ENCODE assay signal across 22 cellular contexts in the genomic region with DNA sequence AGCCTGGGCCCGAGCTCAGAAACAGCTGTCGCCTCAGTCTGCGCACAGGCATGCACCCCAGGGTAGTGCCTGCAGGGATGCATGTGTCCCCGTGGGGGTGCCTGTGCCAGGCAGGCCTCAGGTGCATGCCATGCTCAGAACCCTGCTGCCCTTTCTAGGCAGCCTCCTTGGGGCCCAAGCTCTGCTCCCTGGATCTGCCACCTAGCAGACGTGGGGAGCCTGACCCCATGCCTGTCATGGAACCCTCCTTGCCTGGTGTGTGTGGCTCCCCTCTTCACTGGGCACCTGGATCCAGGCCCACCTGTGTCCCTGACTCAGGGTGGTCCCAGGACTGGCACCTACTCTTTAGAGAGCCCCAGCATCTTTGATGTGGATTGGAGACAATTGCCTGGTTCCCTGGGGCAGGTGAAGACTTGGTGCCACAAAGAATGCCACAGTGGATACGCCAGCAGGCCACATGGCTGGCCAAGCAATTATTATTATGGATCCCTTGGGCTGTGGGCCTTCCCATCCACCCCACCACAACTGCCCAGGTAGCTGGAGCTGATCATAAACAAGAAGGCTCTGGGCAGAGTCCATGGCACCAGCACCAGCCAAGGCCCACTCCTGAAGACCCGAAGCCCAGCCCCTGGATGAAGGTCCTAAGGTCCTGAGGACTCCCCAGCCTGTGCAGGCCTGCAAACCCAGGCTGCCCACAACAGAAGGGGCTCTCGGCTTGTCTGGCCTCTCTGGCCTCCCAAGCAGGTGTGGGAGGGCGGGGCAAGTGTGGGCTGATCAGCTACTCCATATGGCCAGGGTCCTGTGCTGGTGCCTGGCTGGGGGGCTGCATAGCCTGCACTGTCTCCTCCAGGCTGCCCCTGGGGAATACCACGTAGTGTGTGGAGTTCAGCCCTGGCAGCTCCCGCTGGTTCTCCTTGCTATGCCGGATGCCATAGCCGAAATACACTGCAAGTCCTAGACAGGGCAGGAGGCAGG. TPM values are rescaled to one million over a fixed set of nuclear protein-coding genes. Genes with fewer than 3 reads are reported as not detected.
"Had no signal": no experiment of that assay in that cellular context is flagged by ENCODE, and none has a peak within 500 bp of the region (broad histone marks: within the 10 kb centered on the region; RNA-seq: fewer than 3 reads in every experiment).

No MANE protein-coding gene starts in this region.

- H3K9me3 Mint-ChIP-seq: activated naive CD4-positive, alpha-beta T cell treated with anti-CD3 and anti-CD28 coated beads, Interleukin-2, amount 50 U/mL, for 72 hours; effector memory CD8-positive, alpha-beta T cell; T-helper 1 cell treated with Interleukin-12 subunit alpha and Interleukin-12 subunit beta and Interleukin-4 antibody, amounts not matched to agents 30 μg/mL and 1 μg/mL, for 36 hours had no signal

- H3K4me3 ChIP-seq: heart left ventricle, lower lobe of right lung, thoracic aorta had no signal

- DNase-seq: activated CD4-positive, alpha-beta T cell treated with anti-CD3 and anti-CD28 coated beads for 48 hours; activated CD8-positive, alpha-beta memory T cell treated with anti-CD3 and anti-CD28 coated beads, Interleukin-2, amount 50 U/mL, for 4 hours; activated CD8-positive, alpha-beta T cell treated with anti-CD3 and anti-CD28 coated beads, Interleukin-2, amount 10 ng/mL, durations not matched to agents 7 days and 5 days; activated effector memory CD4-positive, alpha-beta T cell treated with anti-CD3 and anti-CD28 coated beads, Interleukin-2, amount 50 U/mL, for 16 hours; activated T-cell treated with anti-CD3 and anti-CD28 coated beads, Interleukin-2, amount 50 U/mL, for 48 hours; anterior cingulate cortex; effector memory CD8-positive, alpha-beta T cell; foreskin melanocyte; heart left ventricle; left colon; lower lobe of right lung; midbrain; stimulated activated CD4-positive, alpha-beta T cell treated with anti-CD3 and anti-CD28 coated beads, Interleukin-12 subunit alpha, Interleukin-12 subunit beta, amount 100 ng/mL, for 4 hours; stimulated activated CD4-positive, alpha-beta T cell treated with anti-CD3 and anti-CD28 coated beads, Interleukin-2, amount 100 ng/mL, for 24 hours had no signal

- H3K9me3 ChIP-seq: heart left ventricle, lower lobe of right lung, thoracic aorta had no signal

- H3K4me3 Mint-ChIP-seq: activated CD8-positive, alpha-beta T cell treated with anti-CD3 and anti-CD28 coated beads, Interleukin-2, amount 10 ng/mL, durations not matched to agents 7 days and 5 days; effector memory CD8-positive, alpha-beta T cell; T-helper 1 cell treated with Interleukin-12 subunit alpha and Interleukin-12 subunit beta and Interleukin-4 antibody, amounts not matched to agents 30 μg/mL and 1 μg/mL, for 36 hours had no signal

- H3K4me1 ChIP-seq: parathyroid adenoma had no signal

- H3K27ac ChIP-seq: epithelial cell of prostate, heart left ventricle, lower lobe of right lung, parathyroid adenoma, thoracic aorta had no signal

- ATAC-seq: activated CD8-positive, alpha-beta T cell treated with anti-CD3 and anti-CD28 coated beads, Interleukin-2, amount 10 ng/mL, durations not matched to agents 7 days and 5 days; activated naive CD4-positive, alpha-beta T cell treated with anti-CD3 and anti-CD28 coated beads, Interleukin-2, amount 50 U/mL, for 72 hours; effector memory CD8-positive, alpha-beta T cell; left colon had no signal

- H2AFZ ChIP-seq: parathyroid adenoma had no signal

- H3K9ac ChIP-seq: parathyroid adenoma had no signal

- H3K36me3 ChIP-seq: heart left ventricle, lower lobe of right lung, thoracic aorta had no signal

- H3K27ac Mint-ChIP-seq: activated CD8-positive, alpha-beta T cell treated with anti-CD3 and anti-CD28 coated beads, Interleukin-2, amount 10 ng/mL, durations not matched to agents 7 days and 5 days; activated naive CD4-positive, alpha-beta T cell treated with anti-CD3 and anti-CD28 coated beads, Interleukin-2, amount 50 U/mL, for 72 hours; effector memory CD8-positive, alpha-beta T cell; T-helper 1 cell treated with Interleukin-12 subunit alpha and Interleukin-12 subunit beta and Interleukin-4 antibody, amounts not matched to agents 30 μg/mL and 1 μg/mL, for 36 hours had no signal

RNA-seq across cellular contexts. Expression of a gene that starts 3.8 kb away (rescaled TPM):
- total RNA-seq: activated naive CD4-positive, alpha-beta T cell treated with anti-CD3 and anti-CD28 coated beads, Interleukin-2, amount 50 U/mL, for 72 hours had no signal
- polyA plus RNA-seq: heart left ventricle had no signal

RNA-seq across cellular contexts. Expression of a gene that starts 17.2 kb away (rescaled TPM):
- total RNA-seq: activated CD8-positive, alpha-beta T cell treated with anti-CD3 and anti-CD28 coated beads, Interleukin-2, amount 10 ng/mL, durations not matched to agents 7 days and 5 days; activated naive CD4-positive, alpha-beta T cell treated with anti-CD3 and anti-CD28 coated beads, Interleukin-2, amount 50 U/mL, for 72 hours; fibroblast of lung; heart left ventricle; renal cortical epithelial cell; thoracic aorta; ureter had no signal
- polyA plus RNA-seq: fibroblast of lung, heart left ventricle had no signal
